ENCODE assay signal across 8 cellular contexts in the genomic region with DNA sequence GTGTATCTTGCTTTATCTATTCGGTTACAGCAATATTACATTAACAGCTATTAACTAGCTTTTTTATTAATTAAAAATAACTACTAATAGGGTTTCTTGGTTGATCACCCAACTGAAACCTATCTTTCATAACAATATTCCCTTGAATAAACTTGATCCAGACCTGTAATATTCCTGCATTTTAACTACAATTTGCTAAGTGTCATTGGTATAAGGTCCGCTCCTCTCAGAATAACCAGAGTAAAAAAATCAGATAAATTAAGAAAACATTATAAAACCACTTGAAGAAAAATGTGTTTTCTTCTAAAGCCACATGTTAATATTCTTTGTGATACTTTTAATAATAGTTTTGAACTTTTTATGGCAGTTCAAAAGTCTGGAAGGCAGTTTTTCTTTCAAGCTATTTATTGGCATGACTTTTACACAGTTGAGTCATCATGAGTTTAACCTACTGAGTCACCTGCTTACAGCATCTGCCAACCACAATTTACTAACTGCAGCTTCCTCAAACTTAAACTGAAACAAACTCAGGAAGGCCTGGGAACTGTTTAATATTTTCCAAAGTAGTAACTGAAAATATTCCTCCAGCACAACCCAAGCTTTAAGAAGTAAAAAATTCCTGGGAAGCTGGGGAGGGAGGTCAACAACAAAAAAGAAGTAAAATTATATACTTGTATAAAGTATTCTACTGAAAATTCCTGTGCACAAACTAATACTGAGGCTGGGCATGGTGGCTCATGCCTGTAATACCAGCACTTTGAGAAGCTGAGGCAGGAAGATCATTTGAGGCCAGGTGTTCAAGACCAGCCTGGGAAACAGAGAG.
DNase-seq lines count a peak whose midpoint lies in the region; ATAC-seq lines count a peak whose summit lies in the region.

No MANE protein-coding gene starts in this region.

- peak overlapping the region in 2 of 4 donors; percentile 10 to 23 for H3K4me3 Mint-ChIP-seq in CD4-positive, CD25-positive, alpha-beta regulatory T cell

- no peaks in the 10 kb centered on the region for H3K36me3 ChIP-seq in CD4-positive, CD25-positive, alpha-beta regulatory T cell (ENCODE audit: control insufficient read depth, insufficient read depth, low read length)

- peak overlapping the region; percentile 10 for H3K4me3 ChIP-seq in CD4-positive, CD25-positive, alpha-beta regulatory T cell (ENCODE audit: low read depth, low read length)

- DNase-seq in CD4-positive, CD25-positive, alpha-beta regulatory T cell, result peak in 1 of 3 donors; percentile 67
- DNase-seq in SKM-1 (lab: John Stamatoyannopoulos, UW; ENCODE audit: unreplicated experiment), result peak; percentile 58
- DNase-seq in fibroblast of gingiva (ENCODE audit: low read depth), result peak; percentile 70
- peak; percentile 75 for DNase-seq in pulmonary artery endothelial cell (ENCODE audit: low read depth, low spot score)
- DNase-seq in NCI-H1436 (lab: John Stamatoyannopoulos, UW), result no peak
- DNase-seq in hypothalamus (lab: John Stamatoyannopoulos, UW), result no peak

- H3K27ac ChIP-seq in CD4-positive, CD25-positive, alpha-beta regulatory T cell (ENCODE audit: insufficient read depth, low read length, poor library complexity, severe bottlenecking), result peak overlapping the region; percentile 45

- ATAC-seq in CD4-positive, CD25-positive, alpha-beta regulatory T cell (ENCODE audit: low read depth in 2 of 2), result peak; percentile 83 to 91
- ATAC-seq in GM19324 (IDR thresholded peaks at IDR 0.05; ENCODE audit: low FRiP score, unreplicated experiment) (peak; percentile 63), HG03378 (IDR thresholded peaks at IDR 0.05; ENCODE audit: unreplicated experiment) (peak; percentile 89)

- no peaks in the 10 kb centered on the region for H3K9me3 Mint-ChIP-seq in CD4-positive, CD25-positive, alpha-beta regulatory T cell

- H3K4me1 Mint-ChIP-seq in CD4-positive, CD25-positive, alpha-beta regulatory T cell, result peaks cover 40 to 67% (median 52%) of the 10 kb centered on the region in 4 donors

- no peak overlapping the region for H3K27ac Mint-ChIP-seq in CD4-positive, CD25-positive, alpha-beta regulatory T cell

- peaks cover 12% of the 10 kb centered on the region for H3K36me3 Mint-ChIP-seq in CD4-positive, CD25-positive, alpha-beta regulatory T cell

- H3K9me3 ChIP-seq in CD4-positive, CD25-positive, alpha-beta regulatory T cell (ENCODE audit: control insufficient read depth in 2 of 2, low read length in 2 of 2), result no peaks in the 10 kb centered on the region

- H3K27me3 ChIP-seq in CD4-positive, CD25-positive, alpha-beta regulatory T cell (ENCODE audit: control insufficient read depth, insufficient read depth, low read length), result no peaks in the 10 kb centered on the region

- H3K27me3 Mint-ChIP-seq in CD4-positive, CD25-positive, alpha-beta regulatory T cell, result no peaks in the 10 kb centered on the region

- peaks cover 32% of the 10 kb centered on the region for H3K4me1 ChIP-seq in CD4-positive, CD25-positive, alpha-beta regulatory T cell (ENCODE audit: control insufficient read depth, insufficient read depth, low read length, poor library complexity, severe bottlenecking)

Comparison
In these comparisons a context has a peak if more than half of its experiments do, and no peak if none do; other contexts are left out.
1. DNase-seq: peak in SKM-1 (single experiment), fibroblast of gingiva (single experiment) and pulmonary artery endothelial cell (single experiment); none in NCI-H1436 (single experiment) and hypothalamus (0 of 51).
2. Peak in every context shown above with its lines, with median percentiles within 50 percentile points of each other: ATAC-seq.